In genomic region chr6:31643818-31644454, GRCh38 we compare ENCODE assay signal across 18 cellular contexts. TPM values are rescaled to one million over a fixed set of nuclear protein-coding genes. Genes with fewer than 3 reads are reported as not detected.
"Had no signal": no experiment of that assay in that cellular context is flagged by ENCODE, and none has a peak within 500 bp of the region (broad histone marks: within the 10 kb centered on the region; RNA-seq: fewer than 3 reads in every experiment).

No MANE protein-coding gene starts in this region.

- H3K4me1 Mint-ChIP-seq: nephron had no signal

- H3K4me1 ChIP-seq: gastrocnemius medialis, left lung, vagina had no signal

- ATAC-seq: gastrocnemius medialis, left lung had no signal

- H3K4me3 Mint-ChIP-seq: nephron; T-helper 2 cell treated with Interferon-gamma antibody and Interleukin-4, amounts not matched to agents 5 μg/mL and 100 μg/mL, for 36 hours had no signal

- H3K27ac Mint-ChIP-seq: nephron; progenitor cell of endocrine pancreas; T-helper 2 cell treated with Interferon-gamma antibody and Interleukin-4, amounts not matched to agents 5 μg/mL and 100 μg/mL, for 36 hours had no signal

- H3K9me3 ChIP-seq: adrenal gland, gastrocnemius medialis, left lung, stomach, vagina had no signal

- DNase-seq: activated CD4-positive, alpha-beta T cell treated with anti-CD3 and anti-CD28 coated beads, Interleukin-2, amount 50 U/mL, for 4 hours; activated effector memory CD4-positive, alpha-beta T cell treated with Interleukin-2 at 50 U/mL for 16 hours; activated naive CD4-positive, alpha-beta T cell treated with anti-CD3 and anti-CD28 coated beads, Interleukin-2, amount 50 U/mL, for 16 hours; effector CD4-positive, alpha-beta T cell; gastrocnemius medialis; head of caudate nucleus; left lung; mammary epithelial cell; midbrain; nucleus accumbens; stimulated activated CD4-positive, alpha-beta T cell treated with anti-CD3 and anti-CD28 coated beads, Interleukin-2, amount 100 ng/mL, for 24 hours; stomach; trophoblast cell had no signal

- H3K27ac ChIP-seq: gastrocnemius medialis, left lung, stomach, vagina had no signal

- H3K4me3 ChIP-seq: adrenal gland, gastrocnemius medialis, left lung, stomach, vagina had no signal

- H3K27me3 Mint-ChIP-seq: progenitor cell of endocrine pancreas had no signal

- H3K27me3 ChIP-seq: adrenal gland, gastrocnemius medialis, left lung, stomach, vagina had no signal

RNA-seq across cellular contexts. Expression of gene APOM, which starts 11.8 kb away (rescaled TPM):
- total RNA-seq: vagina had no signal
